8 cellular contexts compared by ENCODE assay signal in genomic region chr19:12801466-12802266, GRCh38. TPM values are rescaled to one million over a fixed set of nuclear protein-coding genes. Genes with fewer than 3 reads are reported as not detected.
A peak's percentile ranks its signal among the peaks of the same experiment; 100 is the strongest.
DNase-seq lines count a peak whose midpoint lies in the region; ATAC-seq, FAIRE-seq and TF ChIP-seq lines count a peak whose summit lies in the region.

PRDX2 (minus strand) TSS chr19:12801800; CDS start chr19:12801261, 539 bp downstream.
THSD8 (plus strand) TSS chr19:12802069; CDS start chr19:12802072, 3 bp downstream.

- peaks cover 13% of the 10 kb centered on the region for H3K36me3 Mint-ChIP-seq in activated CD4-positive, alpha-beta T cell treated with anti-CD3 and anti-CD28 coated beads, Interleukin-2, amount 10 ng/mL, durations not matched to agents 7 days and 5 days (ENCODE audit: low read depth)
- peaks cover 27% of the 10 kb centered on the region for H3K36me3 Mint-ChIP-seq in dendritic cell treated with granulocyte-macrophage colony-stimulating factor and Interleukin-4, amounts not matched to agents 40 ng/mL and 50 ng/mL, for 4 days (ENCODE audit: low read depth)

- TF ChIP-seq POLR2A in H54 (IDR thresholded peaks at IDR 0.05; ENCODE audit: low read depth, low read length), result peak; percentile 47

- H3K9me3 Mint-ChIP-seq in activated CD4-positive, alpha-beta T cell treated with anti-CD3 and anti-CD28 coated beads, Interleukin-2, amount 10 ng/mL, durations not matched to agents 7 days and 5 days, result no peaks in the 10 kb centered on the region
- H3K9me3 Mint-ChIP-seq in dendritic cell treated with granulocyte-macrophage colony-stimulating factor and Interleukin-4, amounts not matched to agents 40 ng/mL and 50 ng/mL, for 4 days, result no peaks in the 10 kb centered on the region

- H3K4me3 Mint-ChIP-seq in activated CD4-positive, alpha-beta T cell treated with anti-CD3 and anti-CD28 coated beads, Interleukin-2, amount 10 ng/mL, durations not matched to agents 7 days and 5 days, result peak within 1 kb of the TSS; percentile 86
- peak within 1 kb of the TSS; percentile 78 for H3K4me3 Mint-ChIP-seq in dendritic cell treated with granulocyte-macrophage colony-stimulating factor and Interleukin-4, amounts not matched to agents 40 ng/mL and 50 ng/mL, for 4 days

- CTCF ChIA-PET in activated CD4-positive, alpha-beta T cell treated with anti-CD3 and anti-CD28 coated beads, Interleukin-2, amount 10 ng/mL, durations not matched to agents 7 days and 5 days (lab: Charles Lee), result interaction anchor here (0.9 to 11.5 kb wide), 6 partner anchors 10 to 46 kb away, joined by 3 to 211 read pairs (median 4); partner anchors contain the start of genes HOOK2 and JUNB

- FAIRE-seq in H54 (lab: Jason Lieb, UNC), result no peak

- intact Hi-C loops in dendritic cell treated with granulocyte-macrophage colony-stimulating factor and Interleukin-4, amounts not matched to agents 40 ng/mL and 50 ng/mL, for 4 days (cut with micrococcal nuclease), result no loop called here

- peak within 1 kb of the TSS; percentile 86 for H3K4me3 ChIP-seq in AG10803 (ENCODE audit: low read length)

- no peak for TF ChIP-seq CTCF in AG10803 (conservative IDR thresholded peaks at IDR 0.05; ENCODE audit: low read length)

- peaks cover 38% of the 10 kb centered on the region for H3K4me1 Mint-ChIP-seq in activated CD4-positive, alpha-beta T cell treated with anti-CD3 and anti-CD28 coated beads, Interleukin-2, amount 10 ng/mL, durations not matched to agents 7 days and 5 days
- peaks cover 36% of the 10 kb centered on the region for H3K4me1 Mint-ChIP-seq in dendritic cell treated with granulocyte-macrophage colony-stimulating factor and Interleukin-4, amounts not matched to agents 40 ng/mL and 50 ng/mL, for 4 days (ENCODE audit: low read depth)

- POLR2A ChIA-PET in activated CD4-positive, alpha-beta T cell treated with anti-CD3 and anti-CD28 coated beads, Interleukin-2, amount 10 ng/mL, durations not matched to agents 7 days and 5 days (lab: Charles Lee), result interaction anchor here (0.8 kb wide), 1 partner anchor 10 kb away, joined by 3 read pairs; the partner anchor contains the start of gene JUNB

- DNase-seq in AG10803 (ENCODE audit: low read depth), result peak; percentile 63
- no peak for DNase-seq in H54 (ENCODE audit: insufficient read length, low spot score)
- DNase-seq in NCI-H446 (lab: John Stamatoyannopoulos, UW), result peak; percentile 23 to 85
- DNase-seq in activated CD4-positive, alpha-beta T cell treated with anti-CD3 and anti-CD28 coated beads, Interleukin-2, amount 10 ng/mL, durations not matched to agents 7 days and 5 days, result peak; percentile 80
- peak; percentile 88 for DNase-seq in left lobe of liver (ENCODE audit: low spot score)
- peak; percentile 79 to 86 for DNase-seq in stimulated activated CD4-positive, alpha-beta T cell treated with anti-CD3 and anti-CD28 coated beads, Interleukin-2, amount 100 ng/mL, for 24 hours

- no peaks in the 10 kb centered on the region for H3K27me3 Mint-ChIP-seq in activated CD4-positive, alpha-beta T cell treated with anti-CD3 and anti-CD28 coated beads, Interleukin-2, amount 10 ng/mL, durations not matched to agents 7 days and 5 days
- H3K27me3 Mint-ChIP-seq in dendritic cell treated with granulocyte-macrophage colony-stimulating factor and Interleukin-4, amounts not matched to agents 40 ng/mL and 50 ng/mL, for 4 days, result peaks cover 32% of the 10 kb centered on the region

- ATAC-seq in left lobe of liver (peak; percentile 92), HG03432 (IDR thresholded peaks at IDR 0.05; ENCODE audit: unreplicated experiment) (no peak)

- H3K27ac Mint-ChIP-seq in activated CD4-positive, alpha-beta T cell treated with anti-CD3 and anti-CD28 coated beads, Interleukin-2, amount 10 ng/mL, durations not matched to agents 7 days and 5 days, result peak within 1 kb of the TSS; percentile 85
- peak within 1 kb of the TSS; percentile 67 for H3K27ac Mint-ChIP-seq in dendritic cell treated with granulocyte-macrophage colony-stimulating factor and Interleukin-4, amounts not matched to agents 40 ng/mL and 50 ng/mL, for 4 days

RNA-seq across cellular contexts. Expression of gene PRDX2, which starts in this region (rescaled TPM):
- total RNA-seq in activated CD4-positive, alpha-beta T cell treated with anti-CD3 and anti-CD28 coated beads, Interleukin-2, amount 10 ng/mL, durations not matched to agents 7 days and 5 days, result 100 to 1,000 TPM; 274 to 288 TPM
- 224 TPM for total RNA-seq in left lobe of liver

RNA-seq across cellular contexts. Expression of gene THSD8, which starts in this region (rescaled TPM):
- 10 to 100 TPM; 27.0 to 31.1 TPM for total RNA-seq in activated CD4-positive, alpha-beta T cell treated with anti-CD3 and anti-CD28 coated beads, Interleukin-2, amount 10 ng/mL, durations not matched to agents 7 days and 5 days
- total RNA-seq in left lobe of liver, result 1.5 TPM

Comparison
In these comparisons a context has a peak if more than half of its experiments do, and no peak if none do; other contexts are left out.
1. RNA of gene THSD8 (total RNA-seq): 27.0 to 31.1 TPM in activated CD4-positive, alpha-beta T cell treated with anti-CD3 and anti-CD28 coated beads, Interleukin-2, amount 10 ng/mL, durations not matched to agents 7 days and 5 days; 1.5 TPM in left lobe of liver (single experiment); every median in the first group is over 10 times any median in the second.